ENCODE assay signal across 9 cellular contexts in genomic region chr12:121709478-121709890, GRCh38. TPM values are rescaled to one million over a fixed set of nuclear protein-coding genes. Genes with fewer than 3 reads are reported as not detected.
DNase-seq lines count a peak whose midpoint lies in the region; ATAC-seq, FAIRE-seq and TF ChIP-seq lines count a peak whose summit lies in the region.
"Had no signal": no experiment of that assay in that cellular context is flagged by ENCODE, and none has a peak within 500 bp of the region (broad histone marks: within the 10 kb centered on the region; RNA-seq: fewer than 3 reads in every experiment).

No MANE protein-coding gene starts in this region.

- CTCF ChIA-PET in HEK293T (lab: Yijun Ruan, JAX), result interaction anchor here (2.0 kb wide), 1 partner anchor 85 kb away, joined by 8 read pairs; the partner anchor contains the start of gene RHOF

- no peak for FAIRE-seq in astrocyte (lab: Jason Lieb, UNC)

- no peak overlapping the region for H2AFZ ChIP-seq in astrocyte (ENCODE audit: low read depth, low read length)

- peaks cover 15% of the 10 kb centered on the region for H3K9me3 Mint-ChIP-seq in astrocyte (ENCODE audit: unreplicated experiment)

- H3K9me3 ChIP-seq in astrocyte (ENCODE audit: insufficient read depth, low read depth, low read length), result no peaks in the 10 kb centered on the region

- no peaks in the 10 kb centered on the region for H3K27me3 Mint-ChIP-seq in astrocyte (ENCODE audit: low read depth, unreplicated experiment)

- peak overlapping the region; percentile 65 for H3K27ac ChIP-seq in astrocyte (ENCODE audit: low read depth, low read length)
- H3K27ac ChIP-seq in caudate nucleus (ENCODE audit: low read depth, low read length), result no peak overlapping the region

- H3K27ac Mint-ChIP-seq in astrocyte (ENCODE audit: unreplicated experiment), result peak overlapping the region; percentile 98

- no peak overlapping the region for H3K4me3 Mint-ChIP-seq in astrocyte (ENCODE audit: unreplicated experiment)

- DNase-seq in A172 (ENCODE audit: low spot score) (peak; percentile 65), HEK293T (ENCODE audit: extremely low spot score) (no peak), astrocyte (ENCODE audit: low read depth) (peak; percentile 91), glomerular visceral epithelial cell (ENCODE audit: extremely low spot score) (peak; percentile 65), caudate nucleus (lab: John Stamatoyannopoulos, UW) (no peak), Kasumi-1 (lab: John Stamatoyannopoulos, UW) (no peak)
- DNase-seq: GOT3 had no signal

- H3K4me1 Mint-ChIP-seq in astrocyte (ENCODE audit: low read depth, unreplicated experiment), result peaks cover 18% of the 10 kb centered on the region

- H3K4me1 ChIP-seq in astrocyte (ENCODE audit: insufficient read depth, low read length), result peaks cover 29% of the 10 kb centered on the region

- H3K79me2 ChIP-seq in astrocyte (ENCODE audit: insufficient read depth, low read length), result peaks cover 16% of the 10 kb centered on the region

- no peak for ATAC-seq in HG03025 (IDR thresholded peaks at IDR 0.05; ENCODE audit: low FRiP score, unreplicated experiment)
- no peak for ATAC-seq in GM21381 (IDR thresholded peaks at IDR 0.05; ENCODE audit: unreplicated experiment)

- POLR2A ChIA-PET in HEK293T (lab: Yijun Ruan, JAX), result no interaction called here

- H3K4me2 ChIP-seq in astrocyte (ENCODE audit: low read length), result peak overlapping the region; percentile 1

- H3K36me3 Mint-ChIP-seq in astrocyte (ENCODE audit: low read depth, unreplicated experiment), result no peaks in the 10 kb centered on the region

- no peaks in the 10 kb centered on the region for H3K36me3 ChIP-seq in astrocyte (ENCODE audit: insufficient read depth, low read length)

- H4K20me1 ChIP-seq in astrocyte (ENCODE audit: insufficient read depth, low read length), result peaks cover 12% of the 10 kb centered on the region

- no peak overlapping the region for H3K9ac ChIP-seq in astrocyte (ENCODE audit: low read length)

- TF ChIP-seq CTCF in astrocyte (IDR thresholded peaks at IDR 0.05; ENCODE audit: insufficient read depth, low read depth, low read length), result no peak

- no peak overlapping the region for H3K4me3 ChIP-seq in astrocyte (ENCODE audit: insufficient read depth, low read depth, low read length)

- no peaks in the 10 kb centered on the region for H3K27me3 ChIP-seq in astrocyte (ENCODE audit: insufficient read depth, low read length)

TF ChIP-seq in HEK293T, 16 proteins besides CTCF, POLR2A, EP300 and RAD21:
- TF ChIP-seq TARDBP (IDR thresholded peaks at IDR 0.05) (no peak), L3MBTL2 (conservative IDR thresholded peaks at IDR 0.05) (no peak), LEF1 (IDR thresholded peaks at IDR 0.05; ENCODE audit: borderline replicate concordance) (no peak), ZNF384 (IDR thresholded peaks at IDR 0.05) (peak; percentile 82), CTBP1 (IDR thresholded peaks at IDR 0.05; ENCODE audit: borderline replicate concordance) (no peak), SUZ12 (IDR thresholded peaks at IDR 0.05) (no peak), FOXK2 (IDR thresholded peaks at IDR 0.05) (no peak), BHLHE40 (IDR thresholded peaks at IDR 0.05; ENCODE audit: borderline replicate concordance) (no peak)

RNA-seq across cellular contexts. Expression of gene TMEM120B, which starts 3.1 kb away (rescaled TPM):
- total RNA-seq in A172 (2014; rRNA removed; shearing (Covaris generic)), result 4.6 and 5.5 TPM in 2 replicates
- 35.5 and 36.0 TPM in 2 replicates for total RNA-seq in astrocyte

RNA-seq across cellular contexts. Expression of gene MORN3, which starts 40.0 kb away (rescaled TPM):
- total RNA-seq in A172 (2014; rRNA removed; shearing (Covaris generic)), result 0.02 and 1.5 TPM in 2 replicates
- 0.36 and 0.70 TPM in 2 replicates for total RNA-seq in astrocyte

Comparison
In these comparisons a context has a peak if more than half of its experiments do, and no peak if none do; other contexts are left out.
1. DNase-seq: peak in A172 (single experiment), astrocyte (single experiment) and glomerular visceral epithelial cell (single experiment); none in HEK293T (single experiment), caudate nucleus (0 of 61) and Kasumi-1 (0 of 2).